ENCODE assay signal across 8 cellular contexts in the genomic region with DNA sequence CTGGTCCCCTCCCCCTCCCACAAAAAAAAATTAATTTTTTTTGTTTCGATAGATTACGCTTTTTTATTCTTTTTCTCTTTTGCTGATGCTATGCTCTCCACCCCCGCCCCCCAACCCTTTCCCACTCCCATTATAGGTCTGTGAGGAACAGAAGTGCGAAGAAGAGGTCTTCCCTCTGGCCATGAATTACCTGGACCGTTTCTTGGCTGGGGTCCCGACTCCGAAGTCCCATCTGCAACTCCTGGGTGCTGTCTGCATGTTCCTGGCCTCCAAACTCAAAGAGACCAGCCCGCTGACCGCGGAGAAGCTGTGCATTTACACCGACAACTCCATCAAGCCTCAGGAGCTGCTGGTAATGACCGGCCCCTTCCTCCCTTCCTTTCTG. TPM values are rescaled to one million over a fixed set of nuclear protein-coding genes. Genes with fewer than 3 reads are reported as not detected.
DNase-seq lines count a peak whose midpoint lies in the region; ATAC-seq and TF ChIP-seq lines count a peak whose summit lies in the region.

No MANE protein-coding gene starts in this region.

- H3K4me3 ChIP-seq in GM08714 (ENCODE audit: low read length) (peak overlapping the region; percentile 81), WI38 (ENCODE audit: low read depth, low read length) (peak overlapping the region; percentile 52; the same call in 1 of the 2 replicates), fibroblast of the aortic adventitia (ENCODE audit: low read depth, low read length) (peak overlapping the region; percentile 51), prostate gland (peak overlapping the region; percentile 45 to 57), BE2C (ENCODE audit: low read depth, low read length) (no peak overlapping the region)

- intact Hi-C loops in prostate gland (cut with DNase I): loop anchor here (5.0 kb wide), 4 partner anchors 169 to 389 kb away; no protein-coding TSS in a partner anchor

- H3K36me3 ChIP-seq in prostate gland (no peaks in the 10 kb centered on the region), BE2C (no peaks in the 10 kb centered on the region)

- H3K9me3 ChIP-seq in prostate gland: no peaks in the 10 kb centered on the region
- H3K9me3 ChIP-seq in BE2C: no peaks in the 10 kb centered on the region

- no peaks in the 10 kb centered on the region for H3K4me1 ChIP-seq in prostate gland (replicated peaks)
- H3K4me1 ChIP-seq in BE2C: no peaks in the 10 kb centered on the region

- 29% methylated on average over 12 of the region's 12 CpGs for WGBS in prostate gland

- H3K27ac ChIP-seq in prostate gland: peak overlapping the region; percentile 82 to 88

- no peak for ATAC-seq in HG03469 (IDR thresholded peaks at IDR 0.05; ENCODE audit: unreplicated experiment)

- in situ Hi-C loops in ACHN (cut with HindIII; ENCODE audit: low pct_ligation_motif_present, low pct_unique_long_range_greater_than_20kb, low sequenced_read_pairs): no loop called here

- peaks cover 3% of the 10 kb centered on the region for H3K27me3 ChIP-seq in prostate gland (replicated peaks; ENCODE audit: insufficient read depth)
- H3K27me3 ChIP-seq in BE2C: peaks cover 73% of the 10 kb centered on the region

- TF ChIP-seq CTCF in WI38 (IDR thresholded peaks at IDR 0.05; ENCODE audit: low read depth, low read length): no peak
- no peak for TF ChIP-seq CTCF in fibroblast of the aortic adventitia (IDR thresholded peaks at IDR 0.05; ENCODE audit: insufficient read depth, low read length)
- TF ChIP-seq CTCF in prostate gland (IDR thresholded peaks at IDR 0.05): no peak
- TF ChIP-seq CTCF in BE2C (IDR thresholded peaks at IDR 0.05; ENCODE audit: low read depth, low read length): no peak

- no peak for DNase-seq in fibroblast of the aortic adventitia (ENCODE audit: low read depth)
- no peak for DNase-seq in prostate gland (ENCODE audit: low spot score)
- no peak for DNase-seq in HK-2 (ENCODE audit: unreplicated experiment)
- DNase-seq in BE2C: no peak
- no peak for DNase-seq in ACHN

- no peak for TF ChIP-seq POLR2A in prostate gland (IDR thresholded peaks at IDR 0.05)

RNA-seq across cellular contexts. Expression of gene CCND2, which starts 2.3 kb away (rescaled TPM):
- total RNA-seq in fibroblast of the aortic adventitia (ENCODE audit: low replicate concordance) (22.5 and 57.6 TPM in 2 replicates), prostate gland (10 to 100 TPM; 31.6 to 46.1 TPM)
- not detected for polyA plus RNA-seq in BE2C (2012; ENCODE audit: insufficient read depth, insufficient read length, low read depth)

RNA-seq across cellular contexts. Expression of gene TIGAR, which starts 45.2 kb away (rescaled TPM):
- 11.5 and 20.4 TPM in 2 replicates for total RNA-seq in fibroblast of the aortic adventitia (ENCODE audit: low replicate concordance)
- total RNA-seq in prostate gland: 1 to 10 TPM; 1.9 to 6.6 TPM
- polyA plus RNA-seq in BE2C (2012; ENCODE audit: insufficient read depth, insufficient read length, low read depth): 9.6 TPM
